32 cellular contexts compared by ENCODE assay signal in the genomic region with DNA sequence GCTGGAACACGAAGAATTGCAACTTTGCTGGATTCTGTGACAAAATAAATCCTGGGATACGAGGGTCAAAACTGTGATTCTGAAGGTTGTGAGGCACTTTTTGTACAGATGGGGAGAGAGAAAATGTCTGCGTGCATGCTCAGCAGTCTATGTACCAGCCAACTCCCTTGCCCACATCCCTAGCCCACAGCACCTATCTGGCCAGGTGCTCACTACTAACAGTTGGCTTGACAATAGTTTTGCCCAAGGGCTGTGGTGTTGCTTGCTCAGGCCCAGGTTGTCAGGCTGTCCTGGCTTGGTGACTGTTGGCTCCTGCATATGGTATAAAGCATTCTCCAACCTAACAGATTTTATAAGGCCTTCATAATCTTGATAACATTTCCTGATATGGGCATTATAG.
"Had no signal": no experiment of that assay in that cellular context is flagged by ENCODE, and none has a peak within 500 bp of the region (broad histone marks: within the 10 kb centered on the region; RNA-seq: fewer than 3 reads in every experiment).

No MANE protein-coding gene starts in this region.

- H3K27ac ChIP-seq: PC-9, SJSA1 had no signal

- ATAC-seq: Panc1 had no signal

- DNase-seq: Kasumi-1, KG1, MM.1S, MV-4-11, NCI-H1092 treated with DMSO at 0.1 percent for 48 hours, NCI-H1105 treated with DMSO at 0.1 percent for 48 hours, NCI-H1417, NCI-H1436, NCI-H146, NCI-H1694, NCI-H187, NCI-H1930, NCI-H2029 treated with DMSO at 0.1 percent for 48 hours, NCI-H2081 treated with DMSO at 0.1 percent for 48 hours, NCI-H2107, NCI-H2171, NCI-H226, NCI-H446 treated with DMSO at 0.1 percent for 48 hours, NCI-H510A, NCI-H524, NCI-H526, NCI-H69, NCI-H748 treated with DMSO at 0.1 percent for 48 hours, NCI-H82, PC-9, Right ventricle myocardium superior, SHP77 treated with DMSO at 0.1 percent for 48 hours, SK-N-SH, SW 1271 had no signal

- H3K27me3 ChIP-seq: SJSA1 had no signal

- H3K4me3 ChIP-seq: PC-9, SJSA1 had no signal

- H3K36me3 ChIP-seq: SJSA1 had no signal

- H3K4me2 ChIP-seq: PC-9, SK-N-SH had no signal

- H3K4me1 ChIP-seq: SJSA1 had no signal

- H3K9me2 ChIP-seq: SK-N-SH had no signal

- FAIRE-seq: RCC 7860 had no signal

- H2AFZ ChIP-seq: PC-9 had no signal

- H3K9ac ChIP-seq: SK-N-SH had no signal

- H3K9me3 ChIP-seq: SJSA1, SK-N-SH had no signal
